16 cellular contexts compared by ENCODE assay signal in genomic region chr2:84844141-84844540, GRCh38. TPM values are rescaled to one million over a fixed set of nuclear protein-coding genes. Genes with fewer than 3 reads are reported as not detected.
A peak's percentile ranks its signal among the peaks of the same experiment; 100 is the strongest.
DNase-seq lines count a peak whose midpoint lies in the region; ATAC-seq and TF ChIP-seq lines count a peak whose summit lies in the region.
"Had no signal": no experiment of that assay in that cellular context is flagged by ENCODE, and none has a peak within 500 bp of the region (broad histone marks: within the 10 kb centered on the region; RNA-seq: fewer than 3 reads in every experiment).

No MANE protein-coding gene starts in this region.

- ATAC-seq in WTC11: no peak
- ATAC-seq in central memory CD8-positive, alpha-beta T cell (replicated peaks; ENCODE audit: extremely low read depth, poor library complexity, severe bottlenecking): no peak
- peak; percentile 31 for ATAC-seq in stimulated activated naive CD8-positive, alpha-beta T cell treated with anti-CD3 and anti-CD28 coated beads, Interleukin-15, Interleukin-2, amounts not matched to agents 100 U/mL and 50 U/mL, for 24 hours
- ATAC-seq: K562, left lobe of liver had no signal

- intact Hi-C loops in Caco-2 (cut with micrococcal nuclease; ENCODE audit: unreplicated experiment): no loop called here

- H3K36me3 Mint-ChIP-seq in activated naive CD4-positive, alpha-beta T cell treated with anti-CD3 and anti-CD28 coated beads, Interleukin-2, amount 50 U/mL, for 24 hours: peaks cover 12% of the 10 kb centered on the region
- H3K36me3 Mint-ChIP-seq in WTC11: no peaks in the 10 kb centered on the region
- H3K36me3 Mint-ChIP-seq in central memory CD8-positive, alpha-beta T cell (ENCODE audit: insufficient read depth): peaks cover 5% of the 10 kb centered on the region
- no peaks in the 10 kb centered on the region for H3K36me3 Mint-ChIP-seq in Caco-2 (ENCODE audit: insufficient read depth, unreplicated experiment)

- H3K4me1 Mint-ChIP-seq in activated naive CD4-positive, alpha-beta T cell treated with anti-CD3 and anti-CD28 coated beads, Interleukin-2, amount 50 U/mL, for 24 hours: peaks cover 98% of the 10 kb centered on the region
- H3K4me1 Mint-ChIP-seq in WTC11: peaks cover 8% of the 10 kb centered on the region; the same call in 1 of the 2 replicates
- H3K4me1 Mint-ChIP-seq in central memory CD8-positive, alpha-beta T cell: peaks cover 81% of the 10 kb centered on the region
- H3K4me1 Mint-ChIP-seq in Caco-2 (ENCODE audit: low read depth, unreplicated experiment): peaks cover 11% of the 10 kb centered on the region

- H3K4me3 ChIP-seq in Caco-2 (ENCODE audit: low read depth, low read length): no peak overlapping the region
- H3K4me3 ChIP-seq: K562, PC-9, thoracic aorta had no signal

- CTCF ChIA-PET in WTC11 (lab: Charles Lee): interaction anchor here (0.8 to 1.1 kb wide), 2 partner anchors 11 to 14 kb away, joined by 3 to 4 read pairs; no protein-coding TSS in a partner anchor
- CTCF ChIA-PET in Caco-2 (lab: Charles Lee): no interaction called here

- no peaks in the 10 kb centered on the region for H3K36me3 ChIP-seq in Caco-2 (ENCODE audit: control insufficient read depth, insufficient read depth, low read length)
- H3K36me3 ChIP-seq: neutrophil, thoracic aorta had no signal

- TF ChIP-seq CTCF in WTC11 (IDR thresholded peaks at IDR 0.05): no peak
- TF ChIP-seq CTCF in Caco-2 (IDR thresholded peaks at IDR 0.05; ENCODE audit: insufficient read depth in 1 of 2, low read depth in 1 of 2, low read length in 1 of 2, severe bottlenecking in 1 of 2, unreplicated experiment in 1 of 2): no peak

- H3K27me3 ChIP-seq in Caco-2 (replicated peaks; ENCODE audit: control insufficient read depth, insufficient read depth, low read length): no peaks in the 10 kb centered on the region; the same call in none of the 2 replicates

- POLR2A ChIA-PET in WTC11 (lab: Charles Lee): no interaction called here
- POLR2A ChIA-PET in Caco-2 (lab: Charles Lee): no interaction called here

- no TSS peak for BruUV-seq in Caco-2 (replicated peaks; lab: Mats Ljungman, UMichigan)

- no peaks in the 10 kb centered on the region for H3K9me3 ChIP-seq in Caco-2
- H3K9me3 ChIP-seq: neutrophil, thoracic aorta had no signal

- H3K4me1 ChIP-seq in Caco-2: no peaks in the 10 kb centered on the region

- peak overlapping the region; percentile 99 for H3K27ac Mint-ChIP-seq in activated naive CD4-positive, alpha-beta T cell treated with anti-CD3 and anti-CD28 coated beads, Interleukin-2, amount 50 U/mL, for 24 hours
- H3K27ac Mint-ChIP-seq in WTC11 (0 out of 2 replicates have a peak overlapping the region, but pooled peaks have one; percentile 7), Caco-2 (ENCODE audit: unreplicated experiment) (no peak overlapping the region)
- peak overlapping the region; percentile 94 for H3K27ac Mint-ChIP-seq in central memory CD8-positive, alpha-beta T cell (ENCODE audit: low read depth)

- no peak for DNase-seq in activated naive CD4-positive, alpha-beta T cell (lab: John Stamatoyannopoulos, UW)
- DNase-seq in WTC11 (ENCODE audit: low spot score) (no peak), SW 1271 (lab: John Stamatoyannopoulos, UW) (no peak), Caco-2 (no peak)
- DNase-seq in central memory CD8-positive, alpha-beta T cell (ENCODE audit: low spot score in 2 of 2): no peak
- DNase-seq in stimulated activated naive CD8-positive, alpha-beta T cell treated with anti-CD3 and anti-CD28 coated beads, Interleukin-15, Interleukin-2, amounts not matched to agents 100 U/mL and 50 U/mL, for 24 hours: no peak
- DNase-seq: activated CD4-positive, CD25-positive, alpha-beta regulatory T cell; aorta; GOT3; NCI-H774; PC-9 had no signal

- peak overlapping the region; percentile 65 for H3K4me3 Mint-ChIP-seq in activated naive CD4-positive, alpha-beta T cell treated with anti-CD3 and anti-CD28 coated beads, Interleukin-2, amount 50 U/mL, for 24 hours
- H3K4me3 Mint-ChIP-seq in WTC11: no peak overlapping the region
- H3K4me3 Mint-ChIP-seq in central memory CD8-positive, alpha-beta T cell: peak overlapping the region; percentile 10
- H3K4me3 Mint-ChIP-seq in Caco-2 (ENCODE audit: unreplicated experiment): no peak overlapping the region

- no peaks in the 10 kb centered on the region for H3K27me3 Mint-ChIP-seq in activated naive CD4-positive, alpha-beta T cell treated with anti-CD3 and anti-CD28 coated beads, Interleukin-2, amount 50 U/mL, for 24 hours
- H3K27me3 Mint-ChIP-seq in WTC11 (ENCODE audit: low read depth): no peaks in the 10 kb centered on the region
- no peaks in the 10 kb centered on the region for H3K27me3 Mint-ChIP-seq in central memory CD8-positive, alpha-beta T cell
- H3K27me3 Mint-ChIP-seq in Caco-2 (ENCODE audit: insufficient read depth, unreplicated experiment): peaks cover 19% of the 10 kb centered on the region

- peaks cover 8% of the 10 kb centered on the region for H3K9me3 Mint-ChIP-seq in activated naive CD4-positive, alpha-beta T cell treated with anti-CD3 and anti-CD28 coated beads, Interleukin-2, amount 50 U/mL, for 24 hours
- H3K9me3 Mint-ChIP-seq in WTC11 (no peaks in the 10 kb centered on the region), Caco-2 (ENCODE audit: unreplicated experiment) (no peaks in the 10 kb centered on the region)
- no peaks in the 10 kb centered on the region for H3K9me3 Mint-ChIP-seq in central memory CD8-positive, alpha-beta T cell

TF ChIP-seq in WTC11, 78 proteins besides CTCF, POLR2A, EP300 and RAD21:
- TF ChIP-seq ZNF396 (CRISPR knock-in tag; IDR thresholded peaks at IDR 0.05; ENCODE audit: borderline replicate concordance): no peak
- TF ChIP-seq, protein P1, sequence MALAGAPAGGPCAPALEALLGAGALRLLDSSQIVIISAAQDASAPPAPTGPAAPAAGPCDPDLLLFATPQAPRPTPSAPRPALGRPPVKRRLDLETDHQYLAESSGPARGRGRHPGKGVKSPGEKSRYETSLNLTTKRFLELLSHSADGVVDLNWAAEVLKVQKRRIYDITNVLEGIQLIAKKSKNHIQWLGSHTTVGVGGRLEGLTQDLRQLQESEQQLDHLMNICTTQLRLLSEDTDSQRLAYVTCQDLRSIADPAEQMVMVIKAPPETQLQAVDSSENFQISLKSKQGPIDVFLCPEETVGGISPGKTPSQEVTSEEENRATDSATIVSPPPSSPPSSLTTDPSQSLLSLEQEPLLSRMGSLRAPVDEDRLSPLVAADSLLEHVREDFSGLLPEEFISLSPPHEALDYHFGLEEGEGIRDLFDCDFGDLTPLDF (CRISPR knock-in tag; IDR thresholded peaks at IDR 0.05): no peak
- no peak for TF ChIP-seq TCF7 (CRISPR knock-in tag; IDR thresholded peaks at IDR 0.05; ENCODE audit: low read depth)

RNA-seq across cellular contexts. Expression of gene TRABD2A, which starts 36.7 kb away (rescaled TPM):
- total RNA-seq in WTC11 (2021): 7.1 to 12.1 TPM (median 7.5 TPM) in 3 replicates
- total RNA-seq in Caco-2 (2022): 1.3 and 1.4 TPM in 2 replicates

Comparison
In these comparisons a context has a peak if more than half of its experiments do, and no peak if none do; other contexts are left out.
1. H3K4me3 Mint-ChIP-seq: peak in activated naive CD4-positive, alpha-beta T cell treated with anti-CD3 and anti-CD28 coated beads, Interleukin-2, amount 50 U/mL, for 24 hours (single experiment) and central memory CD8-positive, alpha-beta T cell (single experiment); none in WTC11 (single experiment) and Caco-2 (single experiment).